7 cellular contexts compared by ENCODE assay signal in the genomic region with DNA sequence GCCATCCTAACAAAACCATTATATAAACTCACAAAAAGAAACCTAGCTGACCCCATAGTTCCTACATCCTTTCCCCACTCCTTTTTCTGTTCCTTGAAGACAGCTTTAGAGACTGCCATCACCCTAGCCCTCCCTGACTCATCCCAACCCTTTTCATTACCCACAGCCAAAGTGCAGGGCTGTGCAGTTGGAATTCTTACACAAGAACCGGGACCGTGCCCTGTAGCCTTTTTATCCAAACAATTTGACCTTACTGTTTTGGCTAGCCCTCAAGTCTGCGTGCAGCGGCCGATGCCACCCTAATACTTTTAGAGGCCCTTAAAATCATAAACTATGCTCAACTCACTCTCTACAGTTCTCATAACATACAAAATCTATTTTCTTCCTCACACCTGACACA. TPM values are rescaled to one million over a fixed set of nuclear protein-coding genes. Genes with fewer than 3 reads are reported as not detected.
DNase-seq lines count a peak whose midpoint lies in the region; ATAC-seq and TF ChIP-seq lines count a peak whose summit lies in the region.
"Not testable (repeated sequence)": the region's sequence is repeated elsewhere in the genome, so short reads cannot be mapped to it uniquely, and the experiment has no call there.

No MANE protein-coding gene starts in this region.

- H3K4me3 Mint-ChIP-seq in activated CD8-positive, alpha-beta T cell treated with anti-CD3 and anti-CD28 coated beads for 36 hours; activated naive CD4-positive, alpha-beta T cell treated with anti-CD3 and anti-CD28 coated beads for 36 hours; activated naive CD8-positive, alpha-beta T cell treated with anti-CD3 and anti-CD28 coated beads, Interleukin-2, amount 50 U/mL, for 24 hours; effector memory CD8-positive, alpha-beta T cell; naive thymus-derived CD4-positive, alpha-beta T cell; stimulated activated effector memory CD8-positive, alpha-beta T cell treated with anti-CD3 and anti-CD28 coated beads, Interleukin-12 subunit alpha, Interleukin-12 subunit beta, amount 100 ng/mL, for 72 hours: not testable (repeated sequence)

- not testable (repeated sequence) for H3K27me3 ChIP-seq in MG63; naive thymus-derived CD4-positive, alpha-beta T cell (ENCODE audit: control insufficient read depth in 2 of 2, insufficient read depth in 2 of 2, low read length in 2 of 2)

- not testable (repeated sequence) for H3K9me3 ChIP-seq in MG63; naive thymus-derived CD4-positive, alpha-beta T cell (ENCODE audit: control insufficient read depth in 2 of 3, low read length in 3 of 3)

- not testable (repeated sequence) for ATAC-seq in activated CD8-positive, alpha-beta T cell treated with anti-CD3 and anti-CD28 coated beads for 36 hours; activated naive CD8-positive, alpha-beta T cell treated with anti-CD3 and anti-CD28 coated beads, Interleukin-2, amount 50 U/mL, for 24 hours; effector memory CD8-positive, alpha-beta T cell (replicated peaks); naive thymus-derived CD4-positive, alpha-beta T cell; stimulated activated effector memory CD8-positive, alpha-beta T cell treated with anti-CD3 and anti-CD28 coated beads, Interleukin-12 subunit alpha, Interleukin-12 subunit beta, amount 100 ng/mL, for 72 hours

- H3K27me3 Mint-ChIP-seq in activated CD8-positive, alpha-beta T cell treated with anti-CD3 and anti-CD28 coated beads for 36 hours; activated naive CD4-positive, alpha-beta T cell treated with anti-CD3 and anti-CD28 coated beads for 36 hours (ENCODE audit: low read depth); activated naive CD8-positive, alpha-beta T cell treated with anti-CD3 and anti-CD28 coated beads, Interleukin-2, amount 50 U/mL, for 24 hours; effector memory CD8-positive, alpha-beta T cell; naive thymus-derived CD4-positive, alpha-beta T cell: not testable (repeated sequence)

- not testable (repeated sequence) for H3K4me1 ChIP-seq in naive thymus-derived CD4-positive, alpha-beta T cell (ENCODE audit: control insufficient read depth in 2 of 2, insufficient read depth in 2 of 2, low read length in 2 of 2)

- CTCF ChIA-PET in activated CD8-positive, alpha-beta T cell treated with anti-CD3 and anti-CD28 coated beads for 36 hours (lab: Charles Lee); activated naive CD4-positive, alpha-beta T cell treated with anti-CD3 and anti-CD28 coated beads for 36 hours (lab: Charles Lee); naive thymus-derived CD4-positive, alpha-beta T cell (lab: Charles Lee): not testable (repeated sequence)

- not testable (repeated sequence) for TF ChIP-seq CTCF in activated CD8-positive, alpha-beta T cell treated with anti-CD3 and anti-CD28 coated beads for 36 hours (IDR thresholded peaks at IDR 0.05)

- not testable (repeated sequence) for H3K4me3 ChIP-seq in MG63; naive thymus-derived CD4-positive, alpha-beta T cell (ENCODE audit: low read length)

- H3K36me3 Mint-ChIP-seq in activated CD8-positive, alpha-beta T cell treated with anti-CD3 and anti-CD28 coated beads for 36 hours (ENCODE audit: low read depth) = peaks cover 18% of the 10 kb centered on the region
- peaks cover 16% of the 10 kb centered on the region for H3K36me3 Mint-ChIP-seq in activated naive CD4-positive, alpha-beta T cell treated with anti-CD3 and anti-CD28 coated beads for 36 hours (ENCODE audit: low read depth)
- peaks cover 14% of the 10 kb centered on the region for H3K36me3 Mint-ChIP-seq in activated naive CD8-positive, alpha-beta T cell treated with anti-CD3 and anti-CD28 coated beads, Interleukin-2, amount 50 U/mL, for 24 hours (ENCODE audit: low read depth)
- not testable (repeated sequence) for H3K36me3 Mint-ChIP-seq in effector memory CD8-positive, alpha-beta T cell (ENCODE audit: insufficient read depth)
- peaks cover 0 to 13% (median 7%) of the 10 kb centered on the region in 5 donors for H3K36me3 Mint-ChIP-seq in naive thymus-derived CD4-positive, alpha-beta T cell
- peaks cover 23% of the 10 kb centered on the region for H3K36me3 Mint-ChIP-seq in stimulated activated effector memory CD8-positive, alpha-beta T cell treated with anti-CD3 and anti-CD28 coated beads, Interleukin-12 subunit alpha, Interleukin-12 subunit beta, amount 100 ng/mL, for 72 hours

- intact Hi-C loops in activated CD8-positive, alpha-beta T cell treated with anti-CD3 and anti-CD28 coated beads for 36 hours (cut with micrococcal nuclease); activated naive CD4-positive, alpha-beta T cell treated with anti-CD3 and anti-CD28 coated beads for 36 hours (cut with micrococcal nuclease); naive thymus-derived CD4-positive, alpha-beta T cell (cut with micrococcal nuclease): not testable (repeated sequence)

- not testable (repeated sequence) for H3K36me3 ChIP-seq in MG63; naive thymus-derived CD4-positive, alpha-beta T cell (ENCODE audit: control insufficient read depth in 2 of 3, insufficient read depth in 3 of 3, low read length in 3 of 3)

- POLR2A ChIA-PET in activated CD8-positive, alpha-beta T cell treated with anti-CD3 and anti-CD28 coated beads for 36 hours (lab: Charles Lee) = not testable (repeated sequence)
- POLR2A ChIA-PET in naive thymus-derived CD4-positive, alpha-beta T cell (lab: Charles Lee) = interaction anchor here (1.0 kb wide), 1 partner anchor 225 kb away, joined by 3 read pairs; no protein-coding TSS in a partner anchor

- not testable (repeated sequence) for H3K9me3 Mint-ChIP-seq in activated CD8-positive, alpha-beta T cell treated with anti-CD3 and anti-CD28 coated beads for 36 hours; activated naive CD4-positive, alpha-beta T cell treated with anti-CD3 and anti-CD28 coated beads for 36 hours; activated naive CD8-positive, alpha-beta T cell treated with anti-CD3 and anti-CD28 coated beads, Interleukin-2, amount 50 U/mL, for 24 hours; effector memory CD8-positive, alpha-beta T cell; naive thymus-derived CD4-positive, alpha-beta T cell; stimulated activated effector memory CD8-positive, alpha-beta T cell treated with anti-CD3 and anti-CD28 coated beads, Interleukin-12 subunit alpha, Interleukin-12 subunit beta, amount 100 ng/mL, for 72 hours

- DNase-seq in MG63 = peak; percentile 27
- DNase-seq in activated CD8-positive, alpha-beta T cell treated with anti-CD3 and anti-CD28 coated beads for 36 hours; activated naive CD4-positive, alpha-beta T cell treated with anti-CD3 and anti-CD28 coated beads for 36 hours; activated naive CD8-positive, alpha-beta T cell treated with anti-CD3 and anti-CD28 coated beads, Interleukin-2, amount 50 U/mL, for 24 hours; effector memory CD8-positive, alpha-beta T cell; naive thymus-derived CD4-positive, alpha-beta T cell; stimulated activated effector memory CD8-positive, alpha-beta T cell treated with anti-CD3 and anti-CD28 coated beads, Interleukin-12 subunit alpha, Interleukin-12 subunit beta, amount 100 ng/mL, for 72 hours (ENCODE audit: low spot score in 2 of 2): not testable (repeated sequence)

- H3K27ac ChIP-seq in naive thymus-derived CD4-positive, alpha-beta T cell (ENCODE audit: low read depth, low read length) = not testable (repeated sequence)

- H3K4me1 Mint-ChIP-seq in activated CD8-positive, alpha-beta T cell treated with anti-CD3 and anti-CD28 coated beads for 36 hours (ENCODE audit: low read depth); activated naive CD4-positive, alpha-beta T cell treated with anti-CD3 and anti-CD28 coated beads for 36 hours (ENCODE audit: low read depth); activated naive CD8-positive, alpha-beta T cell treated with anti-CD3 and anti-CD28 coated beads, Interleukin-2, amount 50 U/mL, for 24 hours: not testable (repeated sequence)
- peaks cover 10 to 36% of the 10 kb centered on the region in 2 donors for H3K4me1 Mint-ChIP-seq in effector memory CD8-positive, alpha-beta T cell (ENCODE audit: low read depth in 2 of 2)
- peaks cover 0 to 15% (median 0%) of the 10 kb centered on the region in 7 donors for H3K4me1 Mint-ChIP-seq in naive thymus-derived CD4-positive, alpha-beta T cell
- H3K4me1 Mint-ChIP-seq in stimulated activated effector memory CD8-positive, alpha-beta T cell treated with anti-CD3 and anti-CD28 coated beads, Interleukin-12 subunit alpha, Interleukin-12 subunit beta, amount 100 ng/mL, for 72 hours = peaks cover 54% of the 10 kb centered on the region

- peak overlapping the region; percentile 43 for H3K27ac Mint-ChIP-seq in activated CD8-positive, alpha-beta T cell treated with anti-CD3 and anti-CD28 coated beads for 36 hours
- peak overlapping the region; percentile 22 for H3K27ac Mint-ChIP-seq in activated naive CD4-positive, alpha-beta T cell treated with anti-CD3 and anti-CD28 coated beads for 36 hours
- peak overlapping the region; percentile 64 for H3K27ac Mint-ChIP-seq in activated naive CD8-positive, alpha-beta T cell treated with anti-CD3 and anti-CD28 coated beads, Interleukin-2, amount 50 U/mL, for 24 hours
- peak overlapping the region; percentile 33 to 42 for H3K27ac Mint-ChIP-seq in effector memory CD8-positive, alpha-beta T cell
- peak overlapping the region in 6 of 9 donors; percentile 2 to 84 (median 9) for H3K27ac Mint-ChIP-seq in naive thymus-derived CD4-positive, alpha-beta T cell
- peak overlapping the region; percentile 68 for H3K27ac Mint-ChIP-seq in stimulated activated effector memory CD8-positive, alpha-beta T cell treated with anti-CD3 and anti-CD28 coated beads, Interleukin-12 subunit alpha, Interleukin-12 subunit beta, amount 100 ng/mL, for 72 hours

RNA-seq across cellular contexts. Expression of a gene that starts 22.4 kb away (rescaled TPM):
- 22.1 and 47.8 TPM in 2 replicates for total RNA-seq in MG63 (2014; rRNA removed; shearing (Covaris generic); ENCODE audit: low replicate concordance)
- 10 to 100 TPM; 22.8 to 23.5 TPM for total RNA-seq in activated CD8-positive, alpha-beta T cell treated with anti-CD3 and anti-CD28 coated beads for 36 hours
- total RNA-seq in activated naive CD4-positive, alpha-beta T cell treated with anti-CD3 and anti-CD28 coated beads for 36 hours = 10 to 100 TPM; 28.3 to 29.2 TPM
- 10 to 100 TPM in 1 of 5 experiments, 1 to 10 TPM in 4; 4.3 to 13.6 (median 8.7) TPM for total RNA-seq in naive thymus-derived CD4-positive, alpha-beta T cell
- 10 to 100 TPM in 1 of 2 donors, 1 to 10 TPM in 1; 7.2 to 10.0 TPM for polyA plus RNA-seq in naive thymus-derived CD4-positive, alpha-beta T cell

RNA-seq across cellular contexts. Expression of a gene that starts 35.0 kb away (rescaled TPM):
- total RNA-seq in MG63 (2014; rRNA removed; shearing (Covaris generic); ENCODE audit: low replicate concordance) = 11.1 and 42.6 TPM in 2 replicates
- total RNA-seq in activated CD8-positive, alpha-beta T cell treated with anti-CD3 and anti-CD28 coated beads for 36 hours = 10 to 100 TPM; 53.6 to 57.2 TPM
- 10 to 100 TPM; 45.8 to 50.1 TPM for total RNA-seq in activated naive CD4-positive, alpha-beta T cell treated with anti-CD3 and anti-CD28 coated beads for 36 hours
- 10 to 100 TPM; 43.4 to 60.9 (median 50.0) TPM for total RNA-seq in naive thymus-derived CD4-positive, alpha-beta T cell
- 10 to 100 TPM; 79.8 to 90.0 TPM for polyA plus RNA-seq in naive thymus-derived CD4-positive, alpha-beta T cell

RNA-seq across cellular contexts. Expression of a gene that starts 58.9 kb away (rescaled TPM):
- 48.7 and 60.4 TPM in 2 replicates for total RNA-seq in MG63 (2014; rRNA removed; shearing (Covaris generic); ENCODE audit: low replicate concordance)
- 10 to 100 TPM; 42.2 to 44.7 TPM for total RNA-seq in activated CD8-positive, alpha-beta T cell treated with anti-CD3 and anti-CD28 coated beads for 36 hours
- 10 to 100 TPM; 44.0 to 44.4 TPM for total RNA-seq in activated naive CD4-positive, alpha-beta T cell treated with anti-CD3 and anti-CD28 coated beads for 36 hours
- 10 to 100 TPM; 20.0 to 36.6 (median 26.4) TPM for total RNA-seq in naive thymus-derived CD4-positive, alpha-beta T cell
- 10 to 100 TPM; 26.1 to 34.4 TPM for polyA plus RNA-seq in naive thymus-derived CD4-positive, alpha-beta T cell

Comparison
In these comparisons a context has a peak if more than half of its experiments do, and no peak if none do; other contexts are left out.
1. H3K27ac Mint-ChIP-seq: peak in every context shown above with its lines; median percentile 68 in stimulated activated effector memory CD8-positive, alpha-beta T cell treated with anti-CD3 and anti-CD28 coated beads, Interleukin-12 subunit alpha, Interleukin-12 subunit beta, amount 100 ng/mL, for 72 hours; 64 in activated naive CD8-positive, alpha-beta T cell treated with anti-CD3 and anti-CD28 coated beads, Interleukin-2, amount 50 U/mL, for 24 hours; 43 in activated CD8-positive, alpha-beta T cell treated with anti-CD3 and anti-CD28 coated beads for 36 hours; 38 in effector memory CD8-positive, alpha-beta T cell; 22 in activated naive CD4-positive, alpha-beta T cell treated with anti-CD3 and anti-CD28 coated beads for 36 hours; 9 in naive thymus-derived CD4-positive, alpha-beta T cell.